In genomic region chr22:46761017-46761416, GRCh38 we compare ENCODE assay signal across 12 cellular contexts. TPM values are rescaled to one million over a fixed set of nuclear protein-coding genes. Genes with fewer than 3 reads are reported as not detected.
DNase-seq lines count a peak whose midpoint lies in the region; ATAC-seq, FAIRE-seq and TF ChIP-seq lines count a peak whose summit lies in the region.
"Had no signal": no experiment of that assay in that cellular context is flagged by ENCODE, and none has a peak within 500 bp of the region (broad histone marks: within the 10 kb centered on the region; RNA-seq: fewer than 3 reads in every experiment).

No MANE protein-coding gene starts in this region.

- H3K27ac ChIP-seq in A549, result peak overlapping the region in 1 of 2 experiments; percentile 97; a peak in 2 of 6 replicates
- no peak overlapping the region for H3K27ac ChIP-seq in kidney (ENCODE audit: low read depth in 2 of 2, low read length in 2 of 2)
- H3K27ac ChIP-seq in small intestine (ENCODE audit: low read depth in 1 of 2, low read length in 1 of 2), result peak overlapping the region in 1 of 2 donors; percentile 47

- POLR2A ChIA-PET in A549 (lab: Yijun Ruan, JAX), result interaction anchor here (2.3 to 2.5 kb wide), 2 partner anchors 13 to 22 kb away, joined by 28 to 43 read pairs; no protein-coding TSS in a partner anchor

- H3K36me3 Mint-ChIP-seq in activated T-helper 2 cell treated with anti-CD3 and anti-CD28 coated beads, Interferon-gamma antibody, Interleukin-2, Interleukin-4, amounts not matched to agents 10 μg/mL and 5 μg/mL and 100 μg/mL, durations not matched to agents 14 hours and 24 hours and 36 hours (ENCODE audit: low read depth), result peaks cover 37% of the 10 kb centered on the region
- peaks cover 9% of the 10 kb centered on the region for H3K36me3 Mint-ChIP-seq in memory B cell

- TF ChIP-seq POLR2A in A549 (IDR thresholded peaks at IDR 0.05; ENCODE audit: low read length), result no peak

- TF ChIP-seq EP300 in A549 (IDR thresholded peaks at IDR 0.05), result no peak

- no peak overlapping the region for H3K9ac ChIP-seq in kidney (ENCODE audit: low read length in 2 of 2)

- H3K9me3 Mint-ChIP-seq in activated T-helper 2 cell treated with anti-CD3 and anti-CD28 coated beads, Interferon-gamma antibody, Interleukin-2, Interleukin-4, amounts not matched to agents 10 μg/mL and 5 μg/mL and 100 μg/mL, durations not matched to agents 14 hours and 24 hours and 36 hours, result peaks cover 8% of the 10 kb centered on the region
- peaks cover 4% of the 10 kb centered on the region for H3K9me3 Mint-ChIP-seq in memory B cell

- peaks cover 5% of the 10 kb centered on the region; the same call in 1 of the 3 replicates for H3K9me3 ChIP-seq in A549
- no peaks in the 10 kb centered on the region for H3K9me3 ChIP-seq in kidney (ENCODE audit: control insufficient read depth in 1 of 2, low read length in 2 of 2)
- no peaks in the 10 kb centered on the region for H3K9me3 ChIP-seq in small intestine (ENCODE audit: control insufficient read depth, low read depth)

- H3K27me3 ChIP-seq in small intestine (ENCODE audit: control insufficient read depth in 2 of 2, insufficient read depth in 2 of 2, low read length in 2 of 2), result no peaks in the 10 kb centered on the region
- H3K27me3 ChIP-seq: tibial nerve had no signal

- CTCF ChIA-PET in A549 (lab: Yijun Ruan, JAX), result interaction anchor here (0.7 to 3.9 kb wide), 6 partner anchors 9 to 43 kb away, joined by 3 to 29 read pairs (median 4); partner anchors contain the start of gene CERK

- H3K4me3 Mint-ChIP-seq in activated T-helper 2 cell treated with anti-CD3 and anti-CD28 coated beads, Interferon-gamma antibody, Interleukin-2, Interleukin-4, amounts not matched to agents 10 μg/mL and 5 μg/mL and 100 μg/mL, durations not matched to agents 14 hours and 24 hours and 36 hours (ENCODE audit: low read depth), result peak overlapping the region; percentile 90
- peak overlapping the region; percentile 66 for H3K4me3 Mint-ChIP-seq in memory B cell

- no peak for TF ChIP-seq RAD21 in A549 (conservative IDR thresholded peaks at IDR 0.05 in 1 of 2, IDR thresholded peaks at IDR 0.05 in 1 of 2)

- intact Hi-C loops in activated T-helper 2 cell treated with anti-CD3 and anti-CD28 coated beads, Interferon-gamma antibody, Interleukin-2, Interleukin-4, amounts not matched to agents 10 μg/mL and 5 μg/mL and 100 μg/mL, durations not matched to agents 14 hours and 24 hours and 36 hours (cut with micrococcal nuclease), result no loop called here
- intact Hi-C loops in kidney (cut with DNase I), result no loop called here

- H3K36me3 ChIP-seq in kidney (ENCODE audit: control insufficient read depth in 1 of 2, insufficient read depth in 2 of 2, low read length in 2 of 2), result no peaks in the 10 kb centered on the region
- H3K36me3 ChIP-seq in small intestine (ENCODE audit: control insufficient read depth in 2 of 2, insufficient read depth in 2 of 2, low read length in 2 of 2), result no peaks in the 10 kb centered on the region

- peak overlapping the region; percentile 90 for H3K27ac Mint-ChIP-seq in activated T-helper 2 cell treated with anti-CD3 and anti-CD28 coated beads, Interferon-gamma antibody, Interleukin-2, Interleukin-4, amounts not matched to agents 10 μg/mL and 5 μg/mL and 100 μg/mL, durations not matched to agents 14 hours and 24 hours and 36 hours
- H3K27ac Mint-ChIP-seq in memory B cell, result peak overlapping the region; percentile 97

- ATAC-seq in A549 (no peak), memory B cell (ENCODE audit: low read depth) (no peak)

- H3K4me1 ChIP-seq in A549, result peaks cover 23% of the 10 kb centered on the region
- H3K4me1 ChIP-seq in kidney (ENCODE audit: control insufficient read depth in 1 of 2, insufficient read depth in 1 of 2, low read depth in 1 of 2, low read length in 2 of 2), result peaks cover 10 to 13% of the 10 kb centered on the region in 2 donors
- peaks cover 0 to 3% of the 10 kb centered on the region in 2 donors for H3K4me1 ChIP-seq in small intestine (ENCODE audit: control insufficient read depth in 2 of 2, insufficient read depth in 1 of 2, low read depth in 1 of 2, low read length in 1 of 2)

- H3K4me3 ChIP-seq in A549 (peak overlapping the region; percentile 98), GM12865 (ENCODE audit: low read depth, low read length) (peak overlapping the region; percentile 93), kidney (ENCODE audit: low read length in 2 of 2) (peak overlapping the region in 1 of 2 donors; percentile 83), small intestine (ENCODE audit: low read depth in 1 of 2, low read length in 2 of 2) (no peak overlapping the region)

- FAIRE-seq in A549 (lab: Jason Lieb, UNC) (no peak), kidney (lab: Jason Lieb, UNC) (no peak), small intestine (lab: Jason Lieb, UNC) (no peak)
- FAIRE-seq: bronchial epithelial cell, islet of Langerhans had no signal

- no peak for DNase-seq in A549 (ENCODE audit: low read depth in 1 of 2, low spot score in 1 of 2)
- DNase-seq in GM12865 (ENCODE audit: low read depth), result no peak
- DNase-seq in activated T-helper 2 cell treated with anti-CD3 and anti-CD28 coated beads, Interferon-gamma antibody, Interleukin-2, Interleukin-4, amounts not matched to agents 10 μg/mL and 5 μg/mL and 100 μg/mL, durations not matched to agents 14 hours and 24 hours and 36 hours (ENCODE audit: low spot score), result no peak
- DNase-seq in memory B cell (ENCODE audit: low spot score in 2 of 2), result no peak
- DNase-seq in kidney, result no peak
- no peak for DNase-seq in small intestine
- no peak for DNase-seq in activated effector memory CD4-positive, alpha-beta T cell treated with anti-CD3 and anti-CD28 coated beads, Interleukin-2, amount 50 U/mL, for 16 hours
- no peak for DNase-seq in CD1c-positive myeloid dendritic cell (ENCODE audit: extremely low spot score)
- DNase-seq: DMS153 had no signal

- 79% methylated on average over 6 of the region's 6 CpGs for WGBS in A549 (ENCODE audit: missing lambda C conversion rate)
- WGBS in small intestine, 3 donors, result 72 to 78% (median 77%) methylated on average over 6 of the region's 6 CpGs

- peaks cover 38% of the 10 kb centered on the region for H3K4me1 Mint-ChIP-seq in activated T-helper 2 cell treated with anti-CD3 and anti-CD28 coated beads, Interferon-gamma antibody, Interleukin-2, Interleukin-4, amounts not matched to agents 10 μg/mL and 5 μg/mL and 100 μg/mL, durations not matched to agents 14 hours and 24 hours and 36 hours (ENCODE audit: low read depth)
- peaks cover 35% of the 10 kb centered on the region for H3K4me1 Mint-ChIP-seq in memory B cell

- no peaks in the 10 kb centered on the region for H3K27me3 Mint-ChIP-seq in activated T-helper 2 cell treated with anti-CD3 and anti-CD28 coated beads, Interferon-gamma antibody, Interleukin-2, Interleukin-4, amounts not matched to agents 10 μg/mL and 5 μg/mL and 100 μg/mL, durations not matched to agents 14 hours and 24 hours and 36 hours (ENCODE audit: low read depth)
- H3K27me3 Mint-ChIP-seq in memory B cell, result no peaks in the 10 kb centered on the region

- TF ChIP-seq CTCF in A549 (IDR thresholded peaks at IDR 0.05) (no peak), GM12865 (IDR thresholded peaks at IDR 0.05; ENCODE audit: insufficient read depth, low read depth, low read length, missing control alignments) (no peak), kidney (IDR thresholded peaks at IDR 0.05; ENCODE audit: borderline replicate concordance, extremely low read depth, insufficient read depth) (no peak)

- peak overlapping the region; percentile 88 for H3K4me2 ChIP-seq in A549

TF ChIP-seq in A549, 52 proteins besides CTCF, POLR2A, EP300 and RAD21:
- no peak for TF ChIP-seq JUNB (IDR thresholded peaks at IDR 0.05)
- TF ChIP-seq ATOH8 (CRISPR knock-in tag; IDR thresholded peaks at IDR 0.05; ENCODE audit: low read depth), result no peak
- no peak for TF ChIP-seq EHMT2 (IDR thresholded peaks at IDR 0.05; ENCODE audit: low read depth)
- TF ChIP-seq CEBPB (IDR thresholded peaks at IDR 0.05), result no peak

RNA-seq across cellular contexts. Expression of gene TBC1D22A, which starts 1.4 kb away (rescaled TPM):
- 10.4 and 10.8 TPM in 2 replicates for polyA plus RNA-seq in A549 (2011; rRNA removed)
- polyA plus RNA-seq in A549 (2012; cell fraction: cytosol; rRNA removed), result 11.2 and 11.7 TPM in 2 replicates
- polyA plus RNA-seq in A549 (2012; cell fraction: nucleus; rRNA removed), result 11.0 and 12.8 TPM in 2 replicates
- polyA plus RNA-seq in A549 (2017; fragmentation: RNase III; extraction: RNeasy Plus Mini Kit Qiagen cat#74134 plus additional on column Dnase treatment), result 8.2 to 9.7 TPM (median 8.9 TPM) in 3 replicates
- 8.2 and 12.6 TPM in 2 replicates for polyA minus RNA-seq in A549 (2011; rRNA and poly(A)+ RNA removed)
- total RNA-seq in activated T-helper 2 cell treated with anti-CD3 and anti-CD28 coated beads, Interferon-gamma antibody, Interleukin-2, Interleukin-4, amounts not matched to agents 10 μg/mL and 5 μg/mL and 100 μg/mL, durations not matched to agents 14 hours and 24 hours and 36 hours, result 34.8 and 38.3 TPM in 2 replicates
- total RNA-seq in kidney, result 39.4 TPM
- 24.6 TPM for polyA plus RNA-seq in kidney (ENCODE audit: insufficient read depth, low read depth, low replicate concordance)
- 10 to 100 TPM; 17.7 to 23.0 (median 18.9) TPM for polyA plus RNA-seq in small intestine

RNA-seq across cellular contexts. Expression of gene CERK, which starts 23.0 kb away (rescaled TPM):
- polyA plus RNA-seq in A549 (2011; rRNA removed) (13.1 and 17.7 TPM in 2 replicates), A549 (2017; fragmentation: RNase III; extraction: RNeasy Plus Mini Kit Qiagen cat#74134 plus additional on column Dnase treatment) (13.8 to 15.6 TPM (median 15.6 TPM) in 3 replicates), kidney (ENCODE audit: insufficient read depth, low read depth, low replicate concordance) (21.6 TPM), small intestine (10 to 100 TPM; 43.7 to 59.7 (median 59.7) TPM)
- polyA plus RNA-seq in A549 (2012; cell fraction: cytosol; rRNA removed), result 9.7 and 12.6 TPM in 2 replicates
- polyA plus RNA-seq in A549 (2012; cell fraction: nucleus; rRNA removed), result 9.7 and 13.4 TPM in 2 replicates
- 16.0 and 23.4 TPM in 2 replicates for polyA minus RNA-seq in A549 (2011; rRNA and poly(A)+ RNA removed)
- total RNA-seq in activated T-helper 2 cell treated with anti-CD3 and anti-CD28 coated beads, Interferon-gamma antibody, Interleukin-2, Interleukin-4, amounts not matched to agents 10 μg/mL and 5 μg/mL and 100 μg/mL, durations not matched to agents 14 hours and 24 hours and 36 hours, result 57.1 and 62.8 TPM in 2 replicates
- 28.2 TPM for total RNA-seq in kidney

Comparison
In these comparisons a context has a peak if more than half of its experiments do, and no peak if none do; other contexts are left out.
1. H3K4me3 ChIP-seq: peak in A549 (single experiment) and GM12865 (single experiment); none in small intestine (0 of 2).